ENCODE assay signal across 21 cellular contexts in the genomic region with DNA sequence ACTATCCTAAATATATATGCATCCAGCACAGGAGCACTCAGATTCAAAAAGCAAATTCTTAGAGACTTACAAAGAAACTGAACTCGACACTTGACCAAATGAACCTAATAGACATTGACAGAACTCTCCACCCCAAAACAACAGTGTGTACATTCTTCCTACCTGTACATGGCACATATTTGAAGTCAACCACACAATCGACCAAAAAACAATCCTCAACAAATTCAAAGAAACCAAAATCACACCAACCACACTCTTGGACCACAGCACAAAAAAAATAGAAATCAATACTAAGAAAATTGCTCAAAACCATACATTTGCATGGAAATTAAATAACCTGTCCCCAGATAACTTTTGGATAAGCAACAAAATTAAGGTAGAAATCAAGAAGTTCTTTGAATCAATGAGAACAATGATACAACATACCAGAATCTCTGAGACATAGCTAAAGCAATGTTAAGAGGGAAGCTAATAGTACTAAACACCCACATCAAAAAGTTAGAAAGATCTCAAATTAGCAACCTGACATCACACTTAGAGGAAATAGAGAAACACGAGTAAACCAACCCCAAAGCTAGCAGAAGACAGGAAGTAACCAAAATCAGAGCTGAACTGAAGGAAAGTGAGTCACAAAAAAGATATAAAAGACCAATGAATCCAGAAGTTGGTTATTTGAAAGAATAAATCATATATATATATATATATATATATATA. TPM values are rescaled to one million over a fixed set of nuclear protein-coding genes. Genes with fewer than 3 reads are reported as not detected.
DNase-seq lines count a peak whose midpoint lies in the region; ATAC-seq and TF ChIP-seq lines count a peak whose summit lies in the region.
"Had no signal": no experiment of that assay in that cellular context is flagged by ENCODE, and none has a peak within 500 bp of the region (broad histone marks: within the 10 kb centered on the region; RNA-seq: fewer than 3 reads in every experiment).

No MANE protein-coding gene starts in this region.

- no peak for TF ChIP-seq CTCF in OCI-LY7 (conservative IDR thresholded peaks at IDR 0.05; ENCODE audit: low read length)
- TF ChIP-seq CTCF in Calu3 (IDR thresholded peaks at IDR 0.05; ENCODE audit: unreplicated experiment), result no peak

- peak overlapping the region; percentile 16 for H3K4me3 Mint-ChIP-seq in activated naive CD4-positive, alpha-beta T cell treated with anti-CD3 and anti-CD28 coated beads, Interleukin-2, amount 10 ng/mL, durations not matched to agents 7 days and 5 days
- H3K4me3 Mint-ChIP-seq in Calu3 (ENCODE audit: low read depth, unreplicated experiment), result no peak overlapping the region
- H3K4me3 Mint-ChIP-seq: GM23338, mesothelial cell of epicardium had no signal

- H3K4me3 ChIP-seq in OCI-LY7 (ENCODE audit: low read depth, low read length, poor library complexity, severe bottlenecking), result peak overlapping the region; percentile 18
- H3K4me3 ChIP-seq: GM23338, K562, SJCRH30, upper lobe of left lung had no signal

- H3K27me3 Mint-ChIP-seq in activated naive CD4-positive, alpha-beta T cell treated with anti-CD3 and anti-CD28 coated beads, Interleukin-2, amount 10 ng/mL, durations not matched to agents 7 days and 5 days, result peaks cover 7% of the 10 kb centered on the region
- H3K27me3 Mint-ChIP-seq in Calu3 (ENCODE audit: unreplicated experiment), result no peaks in the 10 kb centered on the region

- peaks cover 52% of the 10 kb centered on the region for H3K4me1 Mint-ChIP-seq in activated naive CD4-positive, alpha-beta T cell treated with anti-CD3 and anti-CD28 coated beads, Interleukin-2, amount 10 ng/mL, durations not matched to agents 7 days and 5 days
- H3K4me1 Mint-ChIP-seq in Calu3 (ENCODE audit: low read depth, unreplicated experiment), result peaks cover 44% of the 10 kb centered on the region
- H3K4me1 Mint-ChIP-seq: mesothelial cell of epicardium had no signal

- peak overlapping the region; percentile 51 for H3K4me2 ChIP-seq in OCI-LY7 (ENCODE audit: low read length)
- H3K4me2 ChIP-seq: GM23338 had no signal

- no peaks in the 10 kb centered on the region for H3K36me3 ChIP-seq in OCI-LY7 (ENCODE audit: insufficient read depth, low read length)
- H3K36me3 ChIP-seq: SJCRH30, upper lobe of left lung had no signal

- intact Hi-C loops in OCI-LY7 (cut with micrococcal nuclease; ENCODE audit: unreplicated experiment), result no loop called here
- intact Hi-C loops in Calu3 (cut with micrococcal nuclease; ENCODE audit: unreplicated experiment), result no loop called here

- H3K79me2 ChIP-seq in OCI-LY7 (ENCODE audit: insufficient read depth, low read depth, low read length), result no peaks in the 10 kb centered on the region

- peaks cover 57% of the 10 kb centered on the region for H3K36me3 Mint-ChIP-seq in activated naive CD4-positive, alpha-beta T cell treated with anti-CD3 and anti-CD28 coated beads, Interleukin-2, amount 10 ng/mL, durations not matched to agents 7 days and 5 days
- H3K36me3 Mint-ChIP-seq in Calu3 (ENCODE audit: insufficient read depth, unreplicated experiment), result peaks cover 6% of the 10 kb centered on the region

- DNase-seq in activated naive CD4-positive, alpha-beta T cell treated with anti-CD3 and anti-CD28 coated beads, Interleukin-2, amount 10 ng/mL, durations not matched to agents 7 days and 5 days, result no peak
- no peak for DNase-seq in activated naive CD4-positive, alpha-beta T cell treated with anti-CD3 and anti-CD28 coated beads, Interleukin-2, amount 50 U/mL, for 16 hours
- peak; percentile 55 for DNase-seq in OCI-LY7 (ENCODE audit: low spot score)
- DNase-seq in central memory CD4-positive, alpha-beta T cell, result peak; percentile 67
- no peak for DNase-seq in Calu3
- DNase-seq in NCI-H146 (lab: John Stamatoyannopoulos, UW), result no peak
- no peak for DNase-seq in A172 (ENCODE audit: low spot score)
- DNase-seq: activated gamma-delta T cell; islet precursor cell; posterior cingulate gyrus; SJCRH30; stimulated activated CD4-positive, alpha-beta T cell treated with anti-CD3 and anti-CD28 coated beads, Interleukin-15, amount 100 ng/mL, for 24 hours; upper lobe of left lung had no signal

- peak overlapping the region; percentile 64 for H2AFZ ChIP-seq in OCI-LY7 (ENCODE audit: low read length)
- H2AFZ ChIP-seq: GM23338 had no signal

- peaks cover 26% of the 10 kb centered on the region; the same call in 1 of the 2 replicates for H3K9me3 ChIP-seq in OCI-LY7 (ENCODE audit: low read length)
- H3K9me3 ChIP-seq: SJCRH30, upper lobe of left lung had no signal

- ATAC-seq in GM21447 (IDR thresholded peaks at IDR 0.05; ENCODE audit: unreplicated experiment), result no peak
- ATAC-seq: GM23338, K562 had no signal

- H3K9me3 Mint-ChIP-seq in activated naive CD4-positive, alpha-beta T cell treated with anti-CD3 and anti-CD28 coated beads, Interleukin-2, amount 10 ng/mL, durations not matched to agents 7 days and 5 days, result peaks cover 64% of the 10 kb centered on the region
- peaks cover 10% of the 10 kb centered on the region for H3K9me3 Mint-ChIP-seq in Calu3 (ENCODE audit: low read depth, unreplicated experiment)

- CTCF ChIA-PET in activated naive CD4-positive, alpha-beta T cell treated with anti-CD3 and anti-CD28 coated beads, Interleukin-2, amount 10 ng/mL, durations not matched to agents 7 days and 5 days (lab: Charles Lee), result interaction anchor here (0.6 to 1.9 kb wide), 4 partner anchors 12 to 31 kb away, joined by 3 to 9 read pairs (median 3); a partner anchor contains a TSS
- CTCF ChIA-PET in OCI-LY7 (lab: Charles Lee; ENCODE audit: unreplicated experiment) (no interaction called here), Calu3 (lab: Charles Lee) (no interaction called here)

- peaks cover 15% of the 10 kb centered on the region for H3K4me1 ChIP-seq in OCI-LY7 (ENCODE audit: insufficient read depth, low read length, poor library complexity, severe bottlenecking)
- H3K4me1 ChIP-seq: SJCRH30, upper lobe of left lung had no signal

- POLR2A ChIA-PET in OCI-LY7 (lab: Charles Lee), result interaction anchor here (0.6 to 1.0 kb wide), 3 partner anchors 9 to 19 kb away, joined by 3 to 5 read pairs (median 4); no protein-coding TSS in a partner anchor

- peak overlapping the region; percentile 92 for H3K27ac Mint-ChIP-seq in activated naive CD4-positive, alpha-beta T cell treated with anti-CD3 and anti-CD28 coated beads, Interleukin-2, amount 10 ng/mL, durations not matched to agents 7 days and 5 days
- no peak overlapping the region for H3K27ac Mint-ChIP-seq in Calu3 (ENCODE audit: unreplicated experiment)
- H3K27ac Mint-ChIP-seq: GM23338, mesothelial cell of epicardium had no signal

- BruUV-seq in OCI-LY7 (replicated peaks; lab: Mats Ljungman, UMichigan), result no TSS peak
- no TSS peak for BruUV-seq in Calu3 (replicated peaks; lab: Mats Ljungman, UMichigan)

- peak overlapping the region; percentile 7 for H3K27ac ChIP-seq in OCI-LY7 (ENCODE audit: low read depth, low read length, poor library complexity, severe bottlenecking)
- H3K27ac ChIP-seq: epithelial cell of prostate, SJCRH30, upper lobe of left lung had no signal

- no peaks in the 10 kb centered on the region; the same call in 1 of the 2 replicates for H4K20me1 ChIP-seq in OCI-LY7 (ENCODE audit: insufficient read depth, low read length)

- H3K9me2 ChIP-seq in OCI-LY7 (ENCODE audit: insufficient read depth, low read length), result no peaks in the 10 kb centered on the region

RNA-seq across cellular contexts. Expression of a gene that starts 12.5 kb away (rescaled TPM):
- total RNA-seq in OCI-LY7 (2014; rRNA removed; shearing (Covaris generic)), result 0.19 TPM in 1 of 2 replicates, not detected in the other
- 0.51 and 0.55 TPM in 2 replicates for total RNA-seq in OCI-LY7 (2022)
- 1.2 and 1.4 TPM in 2 replicates for total RNA-seq in Calu3 (2022)
- total RNA-seq in A172 (2014; rRNA removed; shearing (Covaris generic)), result not detected in 2 replicates
- total RNA-seq: Daoy, glomerular endothelial cell, GM23338, K562, mesothelial cell of epicardium, SJCRH30 had no signal

RNA-seq across cellular contexts. Expression of a gene that starts 36.5 kb away (rescaled TPM):
- total RNA-seq in OCI-LY7 (2014; rRNA removed; shearing (Covaris generic)), result not detected in 2 replicates
- not detected in 2 replicates for total RNA-seq in OCI-LY7 (2022)
- not detected in 2 replicates for total RNA-seq in Calu3 (2022)
- total RNA-seq in A172 (2014; rRNA removed; shearing (Covaris generic)), result not detected in 2 replicates
- total RNA-seq: cerebellum, Daoy, glomerular endothelial cell, GM23338, K562, mesothelial cell of epicardium, SJCRH30, upper lobe of left lung had no signal

Comparison
In these comparisons a context has a peak if more than half of its experiments do, and no peak if none do; other contexts are left out.
1. DNase-seq: peak in OCI-LY7 (single experiment) and central memory CD4-positive, alpha-beta T cell (single experiment); none in activated naive CD4-positive, alpha-beta T cell treated with anti-CD3 and anti-CD28 coated beads, Interleukin-2, amount 10 ng/mL, durations not matched to agents 7 days and 5 days (single experiment), activated naive CD4-positive, alpha-beta T cell treated with anti-CD3 and anti-CD28 coated beads, Interleukin-2, amount 50 U/mL, for 16 hours (single experiment), Calu3 (single experiment), NCI-H146 (single experiment) and A172 (single experiment).